1 cellular context compared by ENCODE assay signal in genomic region chr9:132406554-132407122, GRCh38.
TF ChIP-seq lines count a peak whose summit lies in the region.

TSS of gene TTF1 (minus strand) at chr9:132406840. CDS start at chr9:132402821, 4,019 bp downstream.

TF ChIP-seq in HEK293, 187 proteins besides CTCF, POLR2A, EP300 and RAD21 (continued from another document and continues in another):
- TF ChIP-seq ZBTB6 (tag by site-specific recombination; IDR thresholded peaks at IDR 0.05): no peak
- no peak for TF ChIP-seq ZSCAN30 (tag by site-specific recombination; IDR thresholded peaks at IDR 0.05)
- TF ChIP-seq ZNF623 (tag by site-specific recombination; IDR thresholded peaks at IDR 0.05): no peak
- no peak for TF ChIP-seq ATF2 (tag by site-specific recombination; IDR thresholded peaks at IDR 0.05; ENCODE audit: low read depth)
- TF ChIP-seq ZNF488 (tag by site-specific recombination; IDR thresholded peaks at IDR 0.05): no peak
- no peak for TF ChIP-seq ZBTB49 (tag by site-specific recombination; IDR thresholded peaks at IDR 0.05; ENCODE audit: low read depth)
- no peak for TF ChIP-seq ZNF132 (tag by site-specific recombination; IDR thresholded peaks at IDR 0.05; ENCODE audit: borderline replicate concordance)
- TF ChIP-seq YY1 (tag by site-specific recombination; IDR thresholded peaks at IDR 0.05): peak; percentile 61; the same call in 1 of the 2 replicates
- TF ChIP-seq ZNF10 (tag by site-specific recombination; IDR thresholded peaks at IDR 0.05): no peak
- no peak for TF ChIP-seq PRDM2 (tag by site-specific recombination; IDR thresholded peaks at IDR 0.05; ENCODE audit: borderline replicate concordance)
- TF ChIP-seq ZNF677 (tag by site-specific recombination; IDR thresholded peaks at IDR 0.05): no peak
- TF ChIP-seq ZNF704 (tag by site-specific recombination; IDR thresholded peaks at IDR 0.05): no peak
- TF ChIP-seq ZNF223 (tag by site-specific recombination; IDR thresholded peaks at IDR 0.05): no peak
- no peak for TF ChIP-seq KLF9 (tag by site-specific recombination; IDR thresholded peaks at IDR 0.05; ENCODE audit: low read depth)
- no peak for TF ChIP-seq ZNF146 (tag by site-specific recombination; IDR thresholded peaks at IDR 0.05)
- TF ChIP-seq IKZF3 (tag by site-specific recombination; IDR thresholded peaks at IDR 0.05): no peak
- TF ChIP-seq ZNF341 (tag by site-specific recombination; IDR thresholded peaks at IDR 0.05; ENCODE audit: low read depth): no peak
- TF ChIP-seq ZBTB21 (tag by site-specific recombination; IDR thresholded peaks at IDR 0.05): peak; percentile 47; the same call in 1 of the 2 replicates
- TF ChIP-seq ZNF280C (tag by site-specific recombination; IDR thresholded peaks at IDR 0.05): no peak
- TF ChIP-seq ZNF214 (tag by site-specific recombination; IDR thresholded peaks at IDR 0.05; ENCODE audit: borderline replicate concordance): no peak
- peak; percentile 53; the same call in 1 of the 2 replicates for TF ChIP-seq BCL6B (tag by site-specific recombination; IDR thresholded peaks at IDR 0.05)
- TF ChIP-seq GLI2 (tag by site-specific recombination; IDR thresholded peaks at IDR 0.05; ENCODE audit: borderline replicate concordance, low read depth): no peak
- TF ChIP-seq ZSCAN18 (tag by site-specific recombination; IDR thresholded peaks at IDR 0.05): no peak
- no peak for TF ChIP-seq ZBTB7A (tag by site-specific recombination; IDR thresholded peaks at IDR 0.05; ENCODE audit: low read depth)
- no peak for TF ChIP-seq ZNF138 (tag by site-specific recombination; IDR thresholded peaks at IDR 0.05; ENCODE audit: borderline replicate concordance)
- no peak for TF ChIP-seq ZNF747 (tag by site-specific recombination; IDR thresholded peaks at IDR 0.05)
- no peak for TF ChIP-seq MZF1 (tag by site-specific recombination; IDR thresholded peaks at IDR 0.05; ENCODE audit: borderline replicate concordance)
- no peak for TF ChIP-seq ZNF843 (tag by site-specific recombination; IDR thresholded peaks at IDR 0.05)
- TF ChIP-seq ZNF544 (tag by site-specific recombination; IDR thresholded peaks at IDR 0.05): no peak
- TF ChIP-seq ZEB2 (tag by site-specific recombination; IDR thresholded peaks at IDR 0.05): no peak
- 0 out of 2 replicates have a peak, but pooled peaks have one; percentile 36 for TF ChIP-seq KLF10 (tag by site-specific recombination; IDR thresholded peaks at IDR 0.05)
- TF ChIP-seq ZFP69B (tag by site-specific recombination; IDR thresholded peaks at IDR 0.05): no peak
- no peak for TF ChIP-seq ZNF311 (tag by site-specific recombination; IDR thresholded peaks at IDR 0.05; ENCODE audit: borderline replicate concordance)
- TF ChIP-seq ZFP3 (tag by site-specific recombination; IDR thresholded peaks at IDR 0.05; ENCODE audit: low read depth): 0 out of 2 replicates have a peak, but pooled peaks have one; percentile 16
- no peak for TF ChIP-seq ELK4 (IDR thresholded peaks at IDR 0.05; ENCODE audit: borderline replicate concordance, low read depth, low read length)
- TF ChIP-seq ZNF560 (tag by site-specific recombination; IDR thresholded peaks at IDR 0.05; ENCODE audit: borderline replicate concordance): no peak
- TF ChIP-seq ZBTB8A (tag by site-specific recombination; IDR thresholded peaks at IDR 0.05): 0 out of 2 replicates have a peak, but pooled peaks have one; percentile 20
- TF ChIP-seq GLI4 (tag by site-specific recombination; IDR thresholded peaks at IDR 0.05): no peak
- no peak for TF ChIP-seq ZNF184 (tag by site-specific recombination; IDR thresholded peaks at IDR 0.05)
